Comparison of ENCODE assay signal across 18 cellular contexts in the genomic region with DNA sequence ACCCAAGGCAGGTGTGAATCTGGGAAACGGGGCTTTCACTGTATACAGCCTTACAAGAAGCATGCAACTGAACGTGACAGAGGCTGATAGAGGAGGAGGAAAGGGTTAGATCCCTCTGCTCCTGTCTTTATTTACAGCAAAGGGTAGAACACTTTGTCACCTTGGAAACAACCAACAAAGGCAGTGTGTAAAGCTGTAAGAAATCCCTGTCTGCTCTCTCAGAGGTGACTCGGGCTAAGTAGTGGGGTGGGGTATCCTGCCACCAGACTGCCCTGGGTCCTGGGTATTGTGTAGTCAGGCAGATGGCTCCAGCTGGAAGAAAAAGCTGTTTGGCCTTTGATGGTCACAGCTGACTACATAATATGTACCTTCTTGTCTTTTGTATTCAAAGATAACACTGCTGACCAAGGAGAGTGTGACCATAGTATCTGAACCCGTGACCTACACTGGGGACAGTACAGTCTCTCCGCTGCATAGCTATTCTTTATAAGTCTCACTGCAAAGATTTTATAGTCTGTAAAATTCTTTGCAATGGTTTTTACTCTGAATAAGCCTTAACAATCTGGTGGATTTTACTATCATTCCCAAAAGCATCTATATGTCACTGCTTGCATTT. TPM values are rescaled to one million over a fixed set of nuclear protein-coding genes. Genes with fewer than 3 reads are reported as not detected.
DNase-seq lines count a peak whose midpoint lies in the region; ATAC-seq and TF ChIP-seq lines count a peak whose summit lies in the region.
"Had no signal": no experiment of that assay in that cellular context is flagged by ENCODE, and none has a peak within 500 bp of the region (broad histone marks: within the 10 kb centered on the region; RNA-seq: fewer than 3 reads in every experiment).

No MANE protein-coding gene starts in this region.

- no peak overlapping the region for H3K4me3 Mint-ChIP-seq in glutamatergic neuron (ENCODE audit: unreplicated experiment)
- no peak overlapping the region for H3K4me3 Mint-ChIP-seq in activated T-cell treated with anti-CD3 and anti-CD28 coated beads, Interleukin-2, amount 50 U/mL, for 72 hours
- H3K4me3 Mint-ChIP-seq: activated CD4-positive, alpha-beta T cell treated with anti-CD3 and anti-CD28 coated beads for 36 hours; CD4-positive, alpha-beta T cell; natural killer cell treated with Interleukin-12 subunit alpha and Interleukin-12 subunit beta and Interleukin-15 and Interleukin-18, amount 100 ng/mL, for 72 hours had no signal

- no peak overlapping the region for H4K8ac ChIP-seq in trophoblast cell (ENCODE audit: low read depth, low read length)

- H3K4me2 ChIP-seq in trophoblast cell (ENCODE audit: low read length): no peak overlapping the region

- H4K91ac ChIP-seq in trophoblast cell (ENCODE audit: low read depth, low read length): no peak overlapping the region

- no peak overlapping the region for H3K27ac ChIP-seq in trophoblast cell (ENCODE audit: low read depth, low read length)
- H3K27ac ChIP-seq: ascending aorta had no signal

- no peaks in the 10 kb centered on the region for H3K4me1 ChIP-seq in trophoblast cell (ENCODE audit: control insufficient read depth in 1 of 2, insufficient read depth in 2 of 2, low read length in 2 of 2)
- H3K4me1 ChIP-seq: ascending aorta had no signal

- TF ChIP-seq CTCF in glutamatergic neuron (IDR thresholded peaks at IDR 0.05; ENCODE audit: partially characterized antibody, unreplicated experiment): no peak

- ATAC-seq in HG02970 (IDR thresholded peaks at IDR 0.05; ENCODE audit: low FRiP score, unreplicated experiment) (no peak), HG02678 (IDR thresholded peaks at IDR 0.05; ENCODE audit: unreplicated experiment) (no peak)
- ATAC-seq in activated T-cell treated with anti-CD3 and anti-CD28 coated beads, Interleukin-2, amount 50 U/mL, for 72 hours (replicated peaks in 1 of 2): no peak

- no peaks in the 10 kb centered on the region for H3K79me2 ChIP-seq in trophoblast cell (ENCODE audit: control insufficient read depth, insufficient read depth, low read length, poor library complexity)

- H2BK5ac ChIP-seq in trophoblast cell (ENCODE audit: low read depth, low read length, poor library complexity): no peak overlapping the region

- no peak overlapping the region for H3K4me3 ChIP-seq in trophoblast cell (ENCODE audit: low read depth, low read length)
- H3K4me3 ChIP-seq: ascending aorta, HAP-1 had no signal

- no peak overlapping the region for H2BK12ac ChIP-seq in trophoblast cell (ENCODE audit: low read length)

- H3K18ac ChIP-seq in trophoblast cell (ENCODE audit: low read length): no peak overlapping the region

- peaks cover 1% of the 10 kb centered on the region for H3K79me1 ChIP-seq in trophoblast cell (ENCODE audit: low read length)

- H2AK5ac ChIP-seq in trophoblast cell (ENCODE audit: low read length): no peak overlapping the region

- no peak overlapping the region for H3K14ac ChIP-seq in trophoblast cell (ENCODE audit: low read length)

- H3K4ac ChIP-seq in trophoblast cell (ENCODE audit: low read depth, low read length): no peak overlapping the region

- H3K36me3 ChIP-seq in trophoblast cell (ENCODE audit: control insufficient read depth in 1 of 2, insufficient read depth in 2 of 2, low read length in 2 of 2): no peaks in the 10 kb centered on the region
- H3K36me3 ChIP-seq: ascending aorta, HAP-1 had no signal

- no peak overlapping the region for H3K23ac ChIP-seq in trophoblast cell (ENCODE audit: low read length)

- peak overlapping the region; percentile 64 for H3K9ac ChIP-seq in trophoblast cell (ENCODE audit: low read length)

- H2BK120ac ChIP-seq in trophoblast cell (ENCODE audit: insufficient read depth, low read length, poor library complexity): no peak overlapping the region

- H3K4me1 Mint-ChIP-seq in glutamatergic neuron (ENCODE audit: low read depth, unreplicated experiment): peaks cover 24% of the 10 kb centered on the region
- peaks cover 30% of the 10 kb centered on the region for H3K4me1 Mint-ChIP-seq in activated T-cell treated with anti-CD3 and anti-CD28 coated beads, Interleukin-2, amount 50 U/mL, for 72 hours (ENCODE audit: low read depth)

- H3K27me3 Mint-ChIP-seq in glutamatergic neuron (ENCODE audit: unreplicated experiment): peaks cover 9% of the 10 kb centered on the region
- H3K27me3 Mint-ChIP-seq in activated T-cell treated with anti-CD3 and anti-CD28 coated beads, Interleukin-2, amount 50 U/mL, for 72 hours (ENCODE audit: low read depth): no peaks in the 10 kb centered on the region
- H3K27me3 Mint-ChIP-seq: activated CD4-positive, alpha-beta T cell treated with anti-CD3 and anti-CD28 coated beads for 36 hours; CD4-positive, alpha-beta T cell had no signal

- no CpG with 5 or more reads among the region's 5 CpGs for WGBS in trophoblast cell (ENCODE audit: extremely low coverage, insufficient coverage, insufficient read length)

- H3K9me3 ChIP-seq in trophoblast cell (ENCODE audit: insufficient read depth, low read depth, low read length): no peaks in the 10 kb centered on the region
- H3K9me3 ChIP-seq: ascending aorta, HAP-1 had no signal

- peak; percentile 21 for DNase-seq in NCI-H345 (lab: John Stamatoyannopoulos, UW)
- no peak for DNase-seq in NCI-H345 treated with DMSO at 0.1 percent for 48 hours (lab: John Stamatoyannopoulos, UW; ENCODE audit: unreplicated experiment)
- DNase-seq in NCI-H524 (lab: John Stamatoyannopoulos, UW): peak; percentile 36 to 87
- DNase-seq in glutamatergic neuron: peak; percentile 53
- no peak for DNase-seq in trophoblast cell
- no peak for DNase-seq in activated T-cell treated with anti-CD3 and anti-CD28 coated beads, Interleukin-2, amount 50 U/mL, for 72 hours
- DNase-seq: activated CD4-positive, alpha-beta T cell treated with anti-CD3 and anti-CD28 coated beads for 36 hours; activated naive CD4-positive, alpha-beta T cell treated with Interleukin-2 at 50 U/mL for 16 hours; CD4-positive, alpha-beta T cell; foreskin melanocyte; MM.1S; stimulated activated CD4-positive, alpha-beta T cell treated with anti-CD3 and anti-CD28 coated beads, Interleukin-15, amount 100 ng/mL, for 24 hours; T1000 had no signal

- H3K27me3 ChIP-seq in trophoblast cell (ENCODE audit: insufficient read depth, low read length): no peaks in the 10 kb centered on the region
- H3K27me3 ChIP-seq: ascending aorta had no signal

- no peak overlapping the region for H4K12ac ChIP-seq in trophoblast cell (ENCODE audit: low read depth, low read length)

- no peaks in the 10 kb centered on the region for H3K36me3 Mint-ChIP-seq in glutamatergic neuron (ENCODE audit: unreplicated experiment)
- peaks cover 0 to 1% of the 10 kb centered on the region in 2 donors for H3K36me3 Mint-ChIP-seq in activated T-cell treated with anti-CD3 and anti-CD28 coated beads, Interleukin-2, amount 50 U/mL, for 72 hours (ENCODE audit: insufficient read depth in 2 of 2)
- H3K36me3 Mint-ChIP-seq: natural killer cell treated with Interleukin-12 subunit alpha and Interleukin-12 subunit beta and Interleukin-15 and Interleukin-18, amount 100 ng/mL, for 72 hours had no signal

- H2AFZ ChIP-seq in trophoblast cell (ENCODE audit: insufficient read depth, low read length, poor library complexity): no peak overlapping the region

- H3K27ac Mint-ChIP-seq in glutamatergic neuron (ENCODE audit: unreplicated experiment): peak overlapping the region; percentile 54
- H3K27ac Mint-ChIP-seq in activated T-cell treated with anti-CD3 and anti-CD28 coated beads, Interleukin-2, amount 50 U/mL, for 72 hours: no peak overlapping the region
- H3K27ac Mint-ChIP-seq: activated CD4-positive, alpha-beta T cell treated with anti-CD3 and anti-CD28 coated beads for 36 hours; CD4-positive, alpha-beta T cell; natural killer cell treated with Interleukin-12 subunit alpha and Interleukin-12 subunit beta and Interleukin-15 and Interleukin-18, amount 100 ng/mL, for 72 hours had no signal

- H3K9me3 Mint-ChIP-seq in glutamatergic neuron (ENCODE audit: unreplicated experiment): peaks cover 7% of the 10 kb centered on the region
- peaks cover 0 to 2% of the 10 kb centered on the region in 2 donors for H3K9me3 Mint-ChIP-seq in activated T-cell treated with anti-CD3 and anti-CD28 coated beads, Interleukin-2, amount 50 U/mL, for 72 hours
- H3K9me3 Mint-ChIP-seq: CD4-positive, alpha-beta T cell; natural killer cell treated with Interleukin-12 subunit alpha and Interleukin-12 subunit beta and Interleukin-15 and Interleukin-18, amount 100 ng/mL, for 72 hours had no signal

RNA-seq across cellular contexts. Expression of a gene that starts 22.1 kb away (rescaled TPM):
- 37.7 TPM for total RNA-seq in glutamatergic neuron (ENCODE audit: unreplicated experiment)
- polyA plus RNA-seq in trophoblast cell (2013): 28.6 and 29.4 TPM in 2 replicates
- total RNA-seq in activated T-cell treated with anti-CD3 and anti-CD28 coated beads, Interleukin-2, amount 50 U/mL, for 72 hours: 10 to 100 TPM; 29.4 to 39.6 TPM

Comparison
In these comparisons a context has a peak if more than half of its experiments do, and no peak if none do; other contexts are left out.
1. DNase-seq: peak in NCI-H345 (single experiment), NCI-H524 (2 of 2) and glutamatergic neuron (single experiment); none in NCI-H345 treated with DMSO at 0.1 percent for 48 hours (single experiment), trophoblast cell (0 of 2) and activated T-cell treated with anti-CD3 and anti-CD28 coated beads, Interleukin-2, amount 50 U/mL, for 72 hours (0 of 2).